1 cellular context compared by ENCODE assay signal in the genomic region with DNA sequence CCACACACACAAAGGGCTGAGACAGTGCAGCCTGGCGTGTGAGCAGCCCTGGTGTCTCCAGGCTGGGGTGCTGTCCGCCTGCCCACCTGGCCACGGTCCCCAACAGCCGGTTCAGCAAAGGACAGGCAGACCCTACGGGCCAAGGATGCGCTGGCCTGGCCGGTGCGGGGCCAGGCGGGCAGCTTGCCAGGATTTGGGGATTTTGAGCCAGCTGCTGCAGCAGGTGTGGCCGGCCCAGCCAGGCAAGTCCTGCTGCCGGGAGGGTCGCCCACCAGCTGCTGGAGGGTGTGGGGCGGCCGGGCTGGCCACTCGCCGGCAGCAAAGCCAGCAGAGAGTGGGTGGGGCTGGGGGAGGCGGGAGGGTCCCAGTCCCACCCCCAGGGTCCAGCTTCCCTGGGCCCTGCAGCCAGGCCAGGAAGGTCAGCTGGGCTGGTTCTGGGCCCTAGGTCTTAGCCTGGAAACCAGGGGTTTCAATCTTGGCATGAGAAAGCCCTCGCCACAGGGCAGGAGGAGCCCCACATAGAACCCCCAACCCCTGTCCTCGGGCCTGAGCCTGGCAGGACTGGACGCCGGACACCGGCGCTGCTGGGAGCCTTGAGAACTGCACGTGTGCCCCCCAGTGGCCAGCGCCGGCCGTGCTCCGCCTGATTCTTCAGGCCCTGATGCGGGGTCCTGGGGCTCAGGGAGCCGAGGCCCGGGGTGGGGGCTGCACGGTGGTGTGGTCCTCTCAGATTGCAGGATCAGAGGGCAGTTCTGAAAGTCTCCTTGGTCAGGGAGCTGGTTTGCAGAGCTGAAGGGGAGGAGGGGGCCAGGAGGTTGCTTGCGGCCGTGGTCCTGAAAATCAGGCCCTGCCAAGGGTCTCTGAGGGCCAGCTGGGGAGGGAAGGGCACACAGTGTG.
TF ChIP-seq lines count a peak whose summit lies in the region.

No MANE protein-coding gene starts in this region.

TF ChIP-seq in HEK293, 187 proteins besides CTCF, POLR2A, EP300 and RAD21 (continued from another document):
- TF ChIP-seq ZNF391 (tag by site-specific recombination; IDR thresholded peaks at IDR 0.05; ENCODE audit: borderline replicate concordance, low read depth) (no peak), ZNF266 (tag by site-specific recombination; IDR thresholded peaks at IDR 0.05; ENCODE audit: low read depth) (no peak), ZFHX2 (tag by site-specific recombination; conservative IDR thresholded peaks at IDR 0.05) (peak; percentile 56), ZNF175 (tag by site-specific recombination; IDR thresholded peaks at IDR 0.05) (no peak), ZNF670 (tag by site-specific recombination; IDR thresholded peaks at IDR 0.05; ENCODE audit: low read depth) (no peak), BCL11A (tag by site-specific recombination; IDR thresholded peaks at IDR 0.05; ENCODE audit: low read depth) (peak; percentile 50), KLF1 (tag by site-specific recombination; IDR thresholded peaks at IDR 0.05) (peak; percentile 49; the same call in 1 of the 2 replicates), ZNF654 (tag by site-specific recombination; IDR thresholded peaks at IDR 0.05; ENCODE audit: low read depth) (peak; percentile 65), EGR2 (tag by site-specific recombination; IDR thresholded peaks at IDR 0.05; ENCODE audit: low read depth) (peak; percentile 29; the same call in 1 of the 2 replicates), ZNF335 (tag by site-specific recombination; conservative IDR thresholded peaks at IDR 0.05) (peak; percentile 73)
- TF ChIP-seq, protein P1, sequence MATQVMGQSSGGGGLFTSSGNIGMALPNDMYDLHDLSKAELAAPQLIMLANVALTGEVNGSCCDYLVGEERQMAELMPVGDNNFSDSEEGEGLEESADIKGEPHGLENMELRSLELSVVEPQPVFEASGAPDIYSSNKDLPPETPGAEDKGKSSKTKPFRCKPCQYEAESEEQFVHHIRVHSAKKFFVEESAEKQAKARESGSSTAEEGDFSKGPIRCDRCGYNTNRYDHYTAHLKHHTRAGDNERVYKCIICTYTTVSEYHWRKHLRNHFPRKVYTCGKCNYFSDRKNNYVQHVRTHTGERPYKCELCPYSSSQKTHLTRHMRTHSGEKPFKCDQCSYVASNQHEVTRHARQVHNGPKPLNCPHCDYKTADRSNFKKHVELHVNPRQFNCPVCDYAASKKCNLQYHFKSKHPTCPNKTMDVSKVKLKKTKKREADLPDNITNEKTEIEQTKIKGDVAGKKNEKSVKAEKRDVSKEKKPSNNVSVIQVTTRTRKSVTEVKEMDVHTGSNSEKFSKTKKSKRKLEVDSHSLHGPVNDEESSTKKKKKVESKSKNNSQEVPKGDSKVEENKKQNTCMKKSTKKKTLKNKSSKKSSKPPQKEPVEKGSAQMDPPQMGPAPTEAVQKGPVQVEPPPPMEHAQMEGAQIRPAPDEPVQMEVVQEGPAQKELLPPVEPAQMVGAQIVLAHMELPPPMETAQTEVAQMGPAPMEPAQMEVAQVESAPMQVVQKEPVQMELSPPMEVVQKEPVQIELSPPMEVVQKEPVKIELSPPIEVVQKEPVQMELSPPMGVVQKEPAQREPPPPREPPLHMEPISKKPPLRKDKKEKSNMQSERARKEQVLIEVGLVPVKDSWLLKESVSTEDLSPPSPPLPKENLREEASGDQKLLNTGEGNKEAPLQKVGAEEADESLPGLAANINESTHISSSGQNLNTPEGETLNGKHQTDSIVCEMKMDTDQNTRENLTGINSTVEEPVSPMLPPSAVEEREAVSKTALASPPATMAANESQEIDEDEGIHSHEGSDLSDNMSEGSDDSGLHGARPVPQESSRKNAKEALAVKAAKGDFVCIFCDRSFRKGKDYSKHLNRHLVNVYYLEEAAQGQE (tag by site-specific recombination; IDR thresholded peaks at IDR 0.05), result peak; percentile 34; the same call in 1 of the 2 replicates
- TF ChIP-seq, protein P2, sequence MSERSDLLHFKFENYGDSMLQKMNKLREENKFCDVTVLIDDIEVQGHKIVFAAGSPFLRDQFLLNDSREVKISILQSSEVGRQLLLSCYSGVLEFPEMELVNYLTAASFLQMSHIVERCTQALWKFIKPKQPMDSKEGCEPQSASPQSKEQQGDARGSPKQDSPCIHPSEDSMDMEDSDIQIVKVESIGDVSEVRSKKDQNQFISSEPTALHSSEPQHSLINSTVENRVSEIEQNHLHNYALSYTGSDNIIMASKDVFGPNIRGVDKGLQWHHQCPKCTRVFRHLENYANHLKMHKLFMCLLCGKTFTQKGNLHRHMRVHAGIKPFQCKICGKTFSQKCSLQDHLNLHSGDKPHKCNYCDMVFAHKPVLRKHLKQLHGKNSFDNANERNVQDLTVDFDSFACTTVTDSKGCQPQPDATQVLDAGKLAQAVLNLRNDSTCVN (tag by site-specific recombination; optimal IDR thresholded peaks at IDR 0.05), result peak; percentile 9
